In genomic region chr5:1243487-1244152, GRCh38 we compare ENCODE assay signal across 27 cellular contexts. TPM values are rescaled to one million over a fixed set of nuclear protein-coding genes. Genes with fewer than 3 reads are reported as not detected.
DNase-seq lines count a peak whose midpoint lies in the region; ATAC-seq and TF ChIP-seq lines count a peak whose summit lies in the region.
"Had no signal": no experiment of that assay in that cellular context is flagged by ENCODE, and none has a peak within 500 bp of the region (broad histone marks: within the 10 kb centered on the region; RNA-seq: fewer than 3 reads in every experiment).

No MANE protein-coding gene starts in this region.

- H3K4me3 ChIP-seq in neural progenitor cell (no peak overlapping the region), GM23248 (no peak overlapping the region)
- H3K4me3 ChIP-seq: K562 had no signal

- H3K4me2 ChIP-seq in neural progenitor cell, result no peak overlapping the region
- no peak overlapping the region for H3K4me2 ChIP-seq in GM23248 (ENCODE audit: unreplicated experiment)

- H3K9me2 ChIP-seq in GM23248 (ENCODE audit: insufficient read depth), result no peaks in the 10 kb centered on the region

- H3K9me3 Mint-ChIP-seq in WTC11, result no peaks in the 10 kb centered on the region
- H3K9me3 Mint-ChIP-seq in neural progenitor cell, result no peaks in the 10 kb centered on the region

- H3K27me3 ChIP-seq in neural progenitor cell, result peaks cover 16% of the 10 kb centered on the region
- no peaks in the 10 kb centered on the region for H3K27me3 ChIP-seq in GM23248 (replicated peaks; ENCODE audit: insufficient read depth)

- whole genome bisulfite sequencing in GM23248 (ENCODE audit: low coverage in 1 of 2, low lambda C conversion rate in 2 of 2, missing lambda C conversion rate in 2 of 2), 2 experiments, result 25 to 28% methylated on average over 31 to 32 of the region's 33 CpGs

- H3F3A ChIP-seq in neural progenitor cell (ENCODE audit: low read depth) (no peaks in the 10 kb centered on the region), GM23248 (ENCODE audit: insufficient read depth) (no peaks in the 10 kb centered on the region)

- H3K27me3 Mint-ChIP-seq in WTC11 (ENCODE audit: low read depth), result no peaks in the 10 kb centered on the region
- H3K27me3 Mint-ChIP-seq in neural progenitor cell (ENCODE audit: insufficient read depth, low read depth), result peaks cover 4% of the 10 kb centered on the region

- H3K4me3 Mint-ChIP-seq in WTC11, result no peak overlapping the region
- H3K4me3 Mint-ChIP-seq in neural progenitor cell, result no peak overlapping the region

- in situ Hi-C loops in GM23248 (cut with MboI), result no loop called here

- H3K9ac ChIP-seq in neural progenitor cell, result no peak overlapping the region
- H3K9ac ChIP-seq in GM23248, result no peak overlapping the region

- H3K4me1 ChIP-seq in neural progenitor cell (peaks cover 5% of the 10 kb centered on the region), GM23248 (ENCODE audit: insufficient read depth) (no peaks in the 10 kb centered on the region)

- H4K20me1 ChIP-seq in neural progenitor cell (ENCODE audit: low read depth), result peaks cover 29% of the 10 kb centered on the region
- no peaks in the 10 kb centered on the region for H4K20me1 ChIP-seq in GM23248 (ENCODE audit: insufficient read depth)

- H3K27ac Mint-ChIP-seq in WTC11 (no peak overlapping the region), neural progenitor cell (no peak overlapping the region)

- H3K36me3 Mint-ChIP-seq in WTC11 (no peaks in the 10 kb centered on the region), neural progenitor cell (no peaks in the 10 kb centered on the region)

- no peaks in the 10 kb centered on the region for H3K36me3 ChIP-seq in neural progenitor cell
- H3K36me3 ChIP-seq in GM23248 (ENCODE audit: low read depth), result no peaks in the 10 kb centered on the region

- no peaks in the 10 kb centered on the region for H3K9me3 ChIP-seq in neural progenitor cell (ENCODE audit: low read depth)
- H3K9me3 ChIP-seq in GM23248 (ENCODE audit: low read depth), result no peaks in the 10 kb centered on the region

- POLR2A ChIA-PET in WTC11 (lab: Charles Lee), result no interaction called here

- peaks cover 3% of the 10 kb centered on the region; the same call in 1 of the 2 replicates for H3K4me1 Mint-ChIP-seq in WTC11
- peaks cover 2% of the 10 kb centered on the region for H3K4me1 Mint-ChIP-seq in neural progenitor cell

- DNase-seq in ELF-1 (ENCODE audit: low read depth, low spot score), result peak; percentile 86
- DNase-seq in WTC11 (ENCODE audit: low spot score), result peak; percentile 47
- DNase-seq in iPS-NIHi11 (ENCODE audit: low spot score), result peak; percentile 78
- DNase-seq in neural progenitor cell (ENCODE audit: low spot score), result peak; percentile 32
- DNase-seq in HT-29 (ENCODE audit: low spot score), result no peak
- DNase-seq in GM23248, result no peak
- no peak for DNase-seq in NCI-H2196 treated with DMSO at 0.1 percent for 48 hours (lab: John Stamatoyannopoulos, UW; ENCODE audit: unreplicated experiment)
- no peak for DNase-seq in NCI-H226
- DNase-seq: Calu3, DMS79 treated with DMSO at 0.1 percent for 48 hours, HCEC 1CT, Kasumi-1, NCI-H1092 treated with DMSO at 0.1 percent for 48 hours, NCI-H1436, NCI-H187, NCI-H2081 treated with DMSO at 0.1 percent for 48 hours, NCI-H2171 treated with DMSO at 0.1 percent for 48 hours, NCI-H446 treated with DMSO at 0.1 percent for 48 hours, NCI-H526 treated with DMSO at 0.1 percent for 48 hours, Right ventricle myocardium superior, RPMI8226 had no signal

- no peak overlapping the region for H2AFZ ChIP-seq in neural progenitor cell (replicated peaks)
- H2AFZ ChIP-seq in GM23248, result no peak overlapping the region

- no peaks in the 10 kb centered on the region for H3K79me2 ChIP-seq in neural progenitor cell (ENCODE audit: low read depth)
- no peaks in the 10 kb centered on the region for H3K79me2 ChIP-seq in GM23248 (ENCODE audit: insufficient read depth)

- CTCF ChIA-PET in WTC11 (lab: Charles Lee), result no interaction called here

- peak; percentile 55 for ATAC-seq in WTC11
- ATAC-seq: K562 had no signal

- H3K27ac ChIP-seq in neural progenitor cell (no peak overlapping the region), GM23248 (no peak overlapping the region)

- TF ChIP-seq CTCF in WTC11 (IDR thresholded peaks at IDR 0.05) (no peak), neural progenitor cell (IDR thresholded peaks at IDR 0.05) (no peak)

TF ChIP-seq in WTC11, 78 proteins besides CTCF, POLR2A, EP300 and RAD21:
- no peak for TF ChIP-seq MYBL2 (CRISPR knock-in tag; IDR thresholded peaks at IDR 0.05)
- 0 out of 2 replicates have a peak, but pooled peaks have one; percentile 28 for TF ChIP-seq FOXP1 (CRISPR knock-in tag; IDR thresholded peaks at IDR 0.05; ENCODE audit: borderline replicate concordance)

RNA-seq across cellular contexts. Expression of gene SLC6A18, which starts 18.4 kb away (rescaled TPM):
- total RNA-seq in WTC11 (2021), result not detected in 3 replicates
- total RNA-seq in neural progenitor cell (ENCODE audit: low replicate concordance), result not detected in 2 replicates
- total RNA-seq in HT-29 (2014; rRNA removed; shearing (Covaris generic)), result not detected in 2 replicates
- not detected in 2 replicates for total RNA-seq in GM23248 (2014; rRNA removed; shearing (Covaris generic))
- polyA plus RNA-seq in GM23248 (2016; fragmentation: Nextera tagmentation; extraction: Ambion mirVana), result not detected in 2 replicates
- total RNA-seq: A172, Calu3, HT1080, K562, M059J, Right ventricle myocardium superior, SK-MEL-5 had no signal
- polyA plus RNA-seq: BJ, K562 had no signal

RNA-seq across cellular contexts. Expression of gene SLC6A19, which starts 42.2 kb away (rescaled TPM):
- total RNA-seq in WTC11 (2021) (0.04 to 0.05 TPM in 2 of 3 replicates, not detected in the other), neural progenitor cell (ENCODE audit: low replicate concordance) (not detected in 2 replicates)
- not detected in 2 replicates for total RNA-seq in HT-29 (2014; rRNA removed; shearing (Covaris generic))
- not detected in 2 replicates for total RNA-seq in GM23248 (2014; rRNA removed; shearing (Covaris generic))
- polyA plus RNA-seq in GM23248 (2016; fragmentation: Nextera tagmentation; extraction: Ambion mirVana), result not detected in 2 replicates
- total RNA-seq: A172, Calu3, HT1080, M059J, Right ventricle myocardium superior, SK-MEL-5 had no signal
- polyA plus RNA-seq: BJ had no signal

RNA-seq across cellular contexts. Expression of gene TERT, which starts 51.2 kb away (rescaled TPM):
- total RNA-seq in WTC11 (2021) (40.4 to 42.9 TPM (median 40.5 TPM) in 3 replicates), neural progenitor cell (ENCODE audit: low replicate concordance) (2.4 and 14.8 TPM in 2 replicates)
- total RNA-seq in HT-29 (2014; rRNA removed; shearing (Covaris generic)), result 0.23 and 4.9 TPM in 2 replicates
- total RNA-seq in GM23248 (2014; rRNA removed; shearing (Covaris generic)), result not detected in 2 replicates
- not detected in 2 replicates for polyA plus RNA-seq in GM23248 (2016; fragmentation: Nextera tagmentation; extraction: Ambion mirVana)
- total RNA-seq: Right ventricle myocardium superior had no signal
- polyA plus RNA-seq: BJ had no signal

Comparison
In these comparisons a context has a peak if more than half of its experiments do, and no peak if none do; other contexts are left out.
1. DNase-seq: peak in ELF-1 (single experiment), WTC11 (single experiment), iPS-NIHi11 (single experiment) and neural progenitor cell (single experiment); none in HT-29 (single experiment), GM23248 (single experiment), NCI-H2196 treated with DMSO at 0.1 percent for 48 hours (single experiment) and NCI-H226 (single experiment).